ENCODE assay signal across 24 cellular contexts in the genomic region with DNA sequence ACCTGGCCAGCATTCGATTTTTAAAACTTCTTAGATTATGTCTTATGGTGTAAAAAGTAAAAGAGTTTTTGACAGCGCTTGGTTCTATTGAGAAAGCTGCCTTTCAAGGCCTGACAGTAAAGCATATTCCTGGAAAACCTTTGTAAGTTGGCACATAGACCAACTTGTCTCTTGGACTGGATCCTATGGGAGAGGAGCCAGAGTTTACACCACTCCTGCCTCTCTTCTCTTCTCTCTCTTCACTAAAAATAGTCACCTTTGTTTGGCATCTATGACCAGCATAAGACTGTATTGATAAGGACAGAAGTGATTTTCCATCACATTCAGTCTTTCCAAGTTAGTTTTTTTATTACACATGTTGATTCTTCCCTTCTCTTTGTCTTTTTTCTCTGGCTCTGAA. TPM values are rescaled to one million over a fixed set of nuclear protein-coding genes. Genes with fewer than 3 reads are reported as not detected.
A peak's percentile ranks its signal among the peaks of the same experiment; 100 is the strongest.
DNase-seq lines count a peak whose midpoint lies in the region; ATAC-seq and TF ChIP-seq lines count a peak whose summit lies in the region.
"Had no signal": no experiment of that assay in that cellular context is flagged by ENCODE, and none has a peak within 500 bp of the region (broad histone marks: within the 10 kb centered on the region; RNA-seq: fewer than 3 reads in every experiment).

No MANE protein-coding gene starts in this region.

- CTCF ChIA-PET in Caco-2 (lab: Charles Lee) = no interaction called here

- no peak overlapping the region for H3K4me3 Mint-ChIP-seq in activated T-cell treated with anti-CD3 and anti-CD28 coated beads, Interleukin-2, amount 50 U/mL, for 72 hours
- H3K4me3 Mint-ChIP-seq in stimulated activated effector memory CD8-positive, alpha-beta T cell treated with anti-CD3 and anti-CD28 coated beads, Interleukin-12 subunit alpha, Interleukin-12 subunit beta, amount 100 ng/mL, for 72 hours = no peak overlapping the region
- H3K4me3 Mint-ChIP-seq in Caco-2 (ENCODE audit: unreplicated experiment) = no peak overlapping the region
- H3K4me3 Mint-ChIP-seq: CD8-positive, alpha-beta T cell had no signal

- TF ChIP-seq CTCF in right atrium auricular region (IDR thresholded peaks at IDR 0.05) (no peak), Caco-2 (IDR thresholded peaks at IDR 0.05; ENCODE audit: insufficient read depth in 1 of 2, low read depth in 1 of 2, low read length in 1 of 2, severe bottlenecking in 1 of 2, unreplicated experiment in 1 of 2) (no peak)

- peak overlapping the region; percentile 59 for H3K27ac Mint-ChIP-seq in activated T-cell treated with anti-CD3 and anti-CD28 coated beads, Interleukin-2, amount 50 U/mL, for 72 hours
- H3K27ac Mint-ChIP-seq in stimulated activated effector memory CD8-positive, alpha-beta T cell treated with anti-CD3 and anti-CD28 coated beads, Interleukin-12 subunit alpha, Interleukin-12 subunit beta, amount 100 ng/mL, for 72 hours = peak overlapping the region; percentile 0
- no peak overlapping the region for H3K27ac Mint-ChIP-seq in Caco-2 (ENCODE audit: unreplicated experiment)
- H3K27ac Mint-ChIP-seq: CD8-positive, alpha-beta T cell had no signal

- no peaks in the 10 kb centered on the region for H3K27me3 Mint-ChIP-seq in activated T-cell treated with anti-CD3 and anti-CD28 coated beads, Interleukin-2, amount 50 U/mL, for 72 hours (ENCODE audit: low read depth)
- H3K27me3 Mint-ChIP-seq in Caco-2 (ENCODE audit: insufficient read depth, unreplicated experiment) = no peaks in the 10 kb centered on the region

- no peak for ATAC-seq in activated T-cell treated with anti-CD3 and anti-CD28 coated beads, Interleukin-2, amount 50 U/mL, for 72 hours (replicated peaks in 1 of 2)
- ATAC-seq in Right ventricle myocardium superior (ENCODE audit: poor library complexity) (peak; percentile 84), GM19452 (IDR thresholded peaks at IDR 0.05; ENCODE audit: unreplicated experiment) (no peak)
- ATAC-seq in stimulated activated effector memory CD8-positive, alpha-beta T cell treated with anti-CD3 and anti-CD28 coated beads, Interleukin-12 subunit alpha, Interleukin-12 subunit beta, amount 100 ng/mL, for 72 hours = no peak
- ATAC-seq: CD8-positive, alpha-beta T cell had no signal

- H3K27me3 ChIP-seq in right atrium auricular region (no peaks in the 10 kb centered on the region), Caco-2 (replicated peaks; ENCODE audit: control insufficient read depth, insufficient read depth, low read length) (no peaks in the 10 kb centered on the region)
- H3K27me3 ChIP-seq: Peyer's patch had no signal

- H3K4me3 ChIP-seq in right atrium auricular region (no peak overlapping the region), Caco-2 (ENCODE audit: low read depth, low read length) (no peak overlapping the region)
- H3K4me3 ChIP-seq: Peyer's patch had no signal

- no peaks in the 10 kb centered on the region for H3K9me3 Mint-ChIP-seq in activated T-cell treated with anti-CD3 and anti-CD28 coated beads, Interleukin-2, amount 50 U/mL, for 72 hours
- no peaks in the 10 kb centered on the region for H3K9me3 Mint-ChIP-seq in stimulated activated effector memory CD8-positive, alpha-beta T cell treated with anti-CD3 and anti-CD28 coated beads, Interleukin-12 subunit alpha, Interleukin-12 subunit beta, amount 100 ng/mL, for 72 hours
- H3K9me3 Mint-ChIP-seq in Caco-2 (ENCODE audit: unreplicated experiment) = no peaks in the 10 kb centered on the region
- H3K9me3 Mint-ChIP-seq: CD8-positive, alpha-beta T cell had no signal

- POLR2A ChIA-PET in Caco-2 (lab: Charles Lee) = no interaction called here

- BruUV-seq in Caco-2 (replicated peaks; lab: Mats Ljungman, UMichigan) = no TSS peak

- H3K4me1 Mint-ChIP-seq in activated T-cell treated with anti-CD3 and anti-CD28 coated beads, Interleukin-2, amount 50 U/mL, for 72 hours (ENCODE audit: low read depth) = no peaks in the 10 kb centered on the region
- H3K4me1 Mint-ChIP-seq in stimulated activated effector memory CD8-positive, alpha-beta T cell treated with anti-CD3 and anti-CD28 coated beads, Interleukin-12 subunit alpha, Interleukin-12 subunit beta, amount 100 ng/mL, for 72 hours = no peaks in the 10 kb centered on the region
- peaks cover 5% of the 10 kb centered on the region for H3K4me1 Mint-ChIP-seq in Caco-2 (ENCODE audit: low read depth, unreplicated experiment)

- H3K9me3 ChIP-seq in right atrium auricular region (no peaks in the 10 kb centered on the region), Caco-2 (no peaks in the 10 kb centered on the region)
- H3K9me3 ChIP-seq: Peyer's patch had no signal

- DNase-seq in activated T-cell treated with anti-CD3 and anti-CD28 coated beads, Interleukin-2, amount 50 U/mL, for 72 hours = no peak
- DNase-seq in activated T-cell treated with anti-CD3 and anti-CD28 coated beads, Interleukin-2, amount 50 U/mL, for 48 hours = no peak
- DNase-seq in Right ventricle myocardium superior (no peak), right atrium auricular region (ENCODE audit: low spot score) (no peak), cortex of kidney (lab: John Stamatoyannopoulos, UW) (no peak), Caco-2 (no peak)
- no peak for DNase-seq in stimulated activated effector memory CD8-positive, alpha-beta T cell treated with anti-CD3 and anti-CD28 coated beads, Interleukin-12 subunit alpha, Interleukin-12 subunit beta, amount 100 ng/mL, for 72 hours (ENCODE audit: low spot score in 2 of 2)
- DNase-seq: AML-193; C1 segment of cervical spinal cord; Calu3; CD8-positive, alpha-beta T cell; DMS153; Kasumi-1; MM.1S; NCI-H1048; NCI-H1417 treated with DMSO at 0.1 percent for 48 hours; NCI-H187 treated with DMSO at 0.1 percent for 48 hours; NCI-H2227 treated with DMSO at 0.1 percent for 48 hours; NCI-H524; NCI-H774; Peyer's patch had no signal

- peaks cover 0 to 19% of the 10 kb centered on the region in 2 donors for H3K4me1 ChIP-seq in right atrium auricular region
- 0 out of 2 replicates have a peak, but pooled peaks cover under 1% of the 10 kb centered on the region for H3K4me1 ChIP-seq in Caco-2
- H3K4me1 ChIP-seq: Peyer's patch had no signal

- intact Hi-C loops in Right ventricle myocardium superior (cut with DNase I) (no loop called here), Caco-2 (cut with micrococcal nuclease; ENCODE audit: unreplicated experiment) (loop anchor here (10.0 kb wide), 1 partner anchor 387 kb away; no protein-coding TSS in a partner anchor)

- H3K36me3 ChIP-seq in right atrium auricular region (peaks cover 23% of the 10 kb centered on the region), Caco-2 (ENCODE audit: control insufficient read depth, insufficient read depth, low read length) (peaks cover 2% of the 10 kb centered on the region; the same call in 1 of the 2 replicates)

- H3K27ac ChIP-seq in right atrium auricular region = peak overlapping the region; percentile 4 to 60
- H3K27ac ChIP-seq: Peyer's patch had no signal

- peaks cover 2 to 23% of the 10 kb centered on the region in 2 donors for H3K36me3 Mint-ChIP-seq in activated T-cell treated with anti-CD3 and anti-CD28 coated beads, Interleukin-2, amount 50 U/mL, for 72 hours (ENCODE audit: insufficient read depth in 2 of 2)
- peaks cover 95% of the 10 kb centered on the region for H3K36me3 Mint-ChIP-seq in stimulated activated effector memory CD8-positive, alpha-beta T cell treated with anti-CD3 and anti-CD28 coated beads, Interleukin-12 subunit alpha, Interleukin-12 subunit beta, amount 100 ng/mL, for 72 hours
- H3K36me3 Mint-ChIP-seq in Caco-2 (ENCODE audit: insufficient read depth, unreplicated experiment) = peaks cover 28% of the 10 kb centered on the region

RNA-seq across cellular contexts. Expression of a gene that starts 33.7 kb away (rescaled TPM):
- not detected for total RNA-seq in activated T-cell treated with anti-CD3 and anti-CD28 coated beads, Interleukin-2, amount 50 U/mL, for 72 hours
- total RNA-seq in Right ventricle myocardium superior = 1,083 TPM
- total RNA-seq in right atrium auricular region = 1,000 to 10,000 TPM; 1,021 to 1,621 TPM
- not detected in 2 replicates for total RNA-seq in Caco-2 (2022)
- total RNA-seq: A172; Calu3; CD8-positive, alpha-beta T cell; OCI-LY7; Peyer's patch had no signal

RNA-seq across cellular contexts. Expression of a gene that starts 51.1 kb away (rescaled TPM):
- total RNA-seq in activated T-cell treated with anti-CD3 and anti-CD28 coated beads, Interleukin-2, amount 50 U/mL, for 72 hours = 10 to 100 TPM; 25.1 to 26.3 TPM
- total RNA-seq in Right ventricle myocardium superior = 5.6 TPM
- total RNA-seq in right atrium auricular region = 10 to 100 TPM; 12.7 to 16.0 TPM
- 21.4 and 21.8 TPM in 2 replicates for total RNA-seq in Caco-2 (2022)

Comparison
In these comparisons a context has a peak if more than half of its experiments do, and no peak if none do; other contexts are left out.
1. RNA of a gene that starts 33.7 kb away (total RNA-seq): 1,021 to 1,621 TPM in right atrium auricular region and 1,083 TPM in Right ventricle myocardium superior (single experiment); not detected in activated T-cell treated with anti-CD3 and anti-CD28 coated beads, Interleukin-2, amount 50 U/mL, for 72 hours and not detected in Caco-2; every median in the first group is over 1,000 times any median in the second.